ENCODE assay signal across 15 cellular contexts in genomic region chr1:112532074-112532473, GRCh38.
"Had no signal": no experiment of that assay in that cellular context is flagged by ENCODE, and none has a peak within 500 bp of the region (broad histone marks: within the 10 kb centered on the region; RNA-seq: fewer than 3 reads in every experiment).

No MANE protein-coding gene starts in this region.

- ATAC-seq: psoas muscle; stimulated activated effector memory CD8-positive, alpha-beta T cell treated with anti-CD3 and anti-CD28 coated beads, Interleukin-12 subunit alpha, Interleukin-12 subunit beta, amount 100 ng/mL, for 72 hours had no signal

- H3K27me3 ChIP-seq: ascending aorta, tibial artery had no signal

- H3K4me1 ChIP-seq: psoas muscle, tibial artery had no signal

- H3K4me3 ChIP-seq: ascending aorta, coronary artery, psoas muscle, tibial artery had no signal

- DNase-seq: activated CD4-positive, alpha-beta memory T cell treated with anti-CD3 and anti-CD28 coated beads for 36 hours; activated CD4-positive, CD25-positive, alpha-beta regulatory T cell treated with anti-CD3 and anti-CD28 coated beads, Interleukin-2, amount 50 U/mL, for 72 hours; activated gamma-delta T cell treated with Interleukin-2 at 50 U/mL for 16 hours; activated T-cell treated with anti-CD3 and anti-CD28 coated beads, Interleukin-2, amount 50 U/mL, for 48 hours; caudate nucleus; effector CD4-positive, alpha-beta T cell; midbrain; naive B cell; nucleus accumbens; psoas muscle; SW 1271; tibial artery had no signal

- H3K9me3 ChIP-seq: ascending aorta, psoas muscle, tibial artery had no signal

- H3K27ac ChIP-seq: ascending aorta, coronary artery, psoas muscle, tibial artery had no signal
